ENCODE assay signal across 25 cellular contexts in the genomic region with DNA sequence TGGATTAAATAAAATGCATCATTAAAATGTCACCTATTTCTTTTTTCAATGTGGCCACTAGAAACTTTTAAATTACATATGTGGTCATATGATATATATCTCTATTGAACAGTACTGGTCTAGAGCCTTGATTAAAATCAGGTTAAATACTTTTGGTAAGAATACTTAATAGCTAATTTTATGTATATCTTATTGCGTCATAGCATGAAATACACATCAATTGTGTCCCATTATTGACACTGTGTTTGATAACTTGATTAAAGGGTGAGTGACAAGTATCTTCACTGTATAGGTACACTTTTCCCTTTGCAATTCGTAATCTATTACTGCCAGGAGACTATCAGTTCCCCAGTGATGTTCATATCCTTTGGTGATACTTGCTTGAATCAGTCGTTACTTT.
"Had no signal": no experiment of that assay in that cellular context is flagged by ENCODE, and none has a peak within 500 bp of the region (broad histone marks: within the 10 kb centered on the region; RNA-seq: fewer than 3 reads in every experiment).

No MANE protein-coding gene starts in this region.

- H3K27ac ChIP-seq: colonic mucosa, epithelial cell of prostate, esophagus squamous epithelium, gastroesophageal sphincter, heart left ventricle, hepatocyte, left lung, lower lobe of right lung had no signal

- H3K27me3 ChIP-seq: colonic mucosa, hepatocyte, left lung had no signal

- ATAC-seq: effector memory CD8-positive, alpha-beta T cell; esophagus mucosa; gastroesophageal sphincter; heart left ventricle; left cardiac atrium; left lung; left ventricle myocardium superior; lower lobe of right lung; mucosa of descending colon; naive thymus-derived CD8-positive, alpha-beta T cell had no signal

- H3K4me3 ChIP-seq: colonic mucosa, esophagus squamous epithelium, gastroesophageal sphincter, heart left ventricle, hepatocyte, left lung, lower lobe of right lung, mucosa of descending colon had no signal

- H3K79me2 ChIP-seq: hepatocyte had no signal

- H3K36me3 ChIP-seq: colonic mucosa, esophagus squamous epithelium, gastroesophageal sphincter, heart left ventricle, left lung, lower lobe of right lung had no signal

- H3K4me1 ChIP-seq: colonic mucosa had no signal

- DNase-seq: colonic mucosa; cortex of kidney; effector CD8-positive, alpha-beta T cell; effector memory CD8-positive, alpha-beta T cell; endodermal cell; erythroblast; esophagus squamous epithelium; foreskin fibroblast; foreskin melanocyte; heart left ventricle; hypothalamus; immature natural killer cell; islet precursor cell; left cardiac atrium; left lung; left ventricle myocardium superior; lower lobe of right lung; mesenchymal stem cell; mucosa of descending colon; naive B cell; naive thymus-derived CD8-positive, alpha-beta T cell had no signal

- H2AFZ ChIP-seq: hepatocyte had no signal

- H3K9me3 ChIP-seq: colonic mucosa, esophagus squamous epithelium, gastroesophageal sphincter, heart left ventricle, left lung, lower lobe of right lung, mucosa of descending colon had no signal

- H3K4me2 ChIP-seq: hepatocyte had no signal
